8 cellular contexts compared by ENCODE assay signal in the genomic region with DNA sequence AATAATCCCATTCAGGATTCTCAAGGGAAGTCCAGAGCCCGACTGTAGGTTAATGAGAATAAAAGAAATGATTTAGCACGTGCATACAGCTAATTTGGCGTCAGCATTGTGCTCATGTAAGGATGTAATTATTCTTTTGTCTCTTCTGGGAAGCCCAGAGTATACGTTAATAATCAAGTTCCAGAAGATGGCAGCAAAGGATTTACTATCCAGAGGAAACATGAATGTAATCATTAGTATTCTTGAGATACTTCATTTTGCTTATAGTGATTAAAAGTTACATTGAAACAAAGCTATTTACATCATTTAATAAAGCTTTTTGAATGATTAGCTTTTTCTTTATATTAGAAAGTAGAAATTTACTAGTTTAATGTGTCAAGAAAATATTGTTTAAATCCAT. TPM values are rescaled to one million over a fixed set of nuclear protein-coding genes. Genes with fewer than 3 reads are reported as not detected.
DNase-seq lines count a peak whose midpoint lies in the region; ATAC-seq and TF ChIP-seq lines count a peak whose summit lies in the region.

No MANE protein-coding gene starts in this region.

- in situ Hi-C loops in GM23248 (cut with MboI), result no loop called here

- no peak overlapping the region for H3K27ac Mint-ChIP-seq in osteocyte (ENCODE audit: unreplicated experiment)

- H3K36me3 ChIP-seq in GM23248 (ENCODE audit: low read depth), result no peaks in the 10 kb centered on the region

- H3K27ac ChIP-seq in GM23248, result no peak overlapping the region

- ATAC-seq in GM18520 (IDR thresholded peaks at IDR 0.05; ENCODE audit: unreplicated experiment), result no peak
- ATAC-seq in GM18867 (IDR thresholded peaks at IDR 0.05; ENCODE audit: unreplicated experiment), result no peak

- H3K4me1 Mint-ChIP-seq in osteocyte (ENCODE audit: unreplicated experiment), result peaks cover 2% of the 10 kb centered on the region

- H3K4me3 ChIP-seq in GM23248, result no peak overlapping the region

- WGBS in GM23248 (ENCODE audit: low coverage in 1 of 2, low lambda C conversion rate in 2 of 2, missing lambda C conversion rate in 2 of 2), 2 experiments, result 3 to 5% methylated on average over 4 of the region's 4 CpGs

- H3K79me2 ChIP-seq in GM23248 (ENCODE audit: insufficient read depth), result no peaks in the 10 kb centered on the region

- no peaks in the 10 kb centered on the region for H3K36me3 Mint-ChIP-seq in osteocyte (ENCODE audit: unreplicated experiment)

- no peaks in the 10 kb centered on the region for H3K9me2 ChIP-seq in GM23248 (ENCODE audit: insufficient read depth)

- H3K4me2 ChIP-seq in GM23248 (ENCODE audit: unreplicated experiment), result no peak overlapping the region

- H3K4me1 ChIP-seq in GM23248 (ENCODE audit: insufficient read depth), result no peaks in the 10 kb centered on the region

- peaks cover 27% of the 10 kb centered on the region for H3K27me3 Mint-ChIP-seq in osteocyte (ENCODE audit: unreplicated experiment)

- no peak overlapping the region for H2AFZ ChIP-seq in GM23248

- no peaks in the 10 kb centered on the region for H3K9me3 Mint-ChIP-seq in osteocyte (ENCODE audit: unreplicated experiment)

- DNase-seq in GM23248, result peak; percentile 60
- DNase-seq in NCI-H446 treated with DMSO at 0.1 percent for 48 hours (lab: John Stamatoyannopoulos, UW), result peak; percentile 67
- DNase-seq in dermis microvascular lymphatic vessel endothelial cell (ENCODE audit: low read depth in 2 of 2), result peak; percentile 7 to 38
- no peak for DNase-seq in osteocyte (ENCODE audit: extremely low spot score, unreplicated experiment)
- DNase-seq in AML-193 (lab: John Stamatoyannopoulos, UW), result no peak
- no peak for DNase-seq in stimulated activated CD4-positive, alpha-beta T cell treated with anti-CD3 and anti-CD28 coated beads, Interleukin-15, amount 100 ng/mL, for 24 hours

- H3K9ac ChIP-seq in GM23248, result no peak overlapping the region

- TF ChIP-seq CTCF in osteocyte (IDR thresholded peaks at IDR 0.05), result peak; percentile 69

- H3K4me3 Mint-ChIP-seq in osteocyte (ENCODE audit: unreplicated experiment), result no peak overlapping the region

- H3K27me3 ChIP-seq in GM23248 (replicated peaks; ENCODE audit: insufficient read depth), result no peaks in the 10 kb centered on the region

- H3F3A ChIP-seq in GM23248 (ENCODE audit: insufficient read depth), result no peaks in the 10 kb centered on the region

- no peaks in the 10 kb centered on the region for H4K20me1 ChIP-seq in GM23248 (ENCODE audit: insufficient read depth)

- H3K9me3 ChIP-seq in GM23248 (ENCODE audit: low read depth), result no peaks in the 10 kb centered on the region

RNA-seq across cellular contexts. Expression of a gene that starts 27.1 kb away (rescaled TPM):
- total RNA-seq in GM23248 (2014; rRNA removed; shearing (Covaris generic)), result 1.8 and 7.1 TPM in 2 replicates
- polyA plus RNA-seq in GM23248 (2016; fragmentation: Nextera tagmentation; extraction: Ambion mirVana), result 5.6 and 6.2 TPM in 2 replicates
- total RNA-seq in dermis microvascular lymphatic vessel endothelial cell, result under 0.01 and 0.13 TPM in 2 replicates
- 15.8 and 17.9 TPM in 2 replicates for total RNA-seq in osteocyte

Comparison
In these comparisons a context has a peak if more than half of its experiments do, and no peak if none do; other contexts are left out.
1. DNase-seq: peak in GM23248 (single experiment), NCI-H446 treated with DMSO at 0.1 percent for 48 hours (single experiment) and dermis microvascular lymphatic vessel endothelial cell (2 of 2); none in osteocyte (single experiment), AML-193 (0 of 2) and stimulated activated CD4-positive, alpha-beta T cell treated with anti-CD3 and anti-CD28 coated beads, Interleukin-15, amount 100 ng/mL, for 24 hours (single experiment).